1 cellular context compared by ENCODE assay signal in the genomic region with DNA sequence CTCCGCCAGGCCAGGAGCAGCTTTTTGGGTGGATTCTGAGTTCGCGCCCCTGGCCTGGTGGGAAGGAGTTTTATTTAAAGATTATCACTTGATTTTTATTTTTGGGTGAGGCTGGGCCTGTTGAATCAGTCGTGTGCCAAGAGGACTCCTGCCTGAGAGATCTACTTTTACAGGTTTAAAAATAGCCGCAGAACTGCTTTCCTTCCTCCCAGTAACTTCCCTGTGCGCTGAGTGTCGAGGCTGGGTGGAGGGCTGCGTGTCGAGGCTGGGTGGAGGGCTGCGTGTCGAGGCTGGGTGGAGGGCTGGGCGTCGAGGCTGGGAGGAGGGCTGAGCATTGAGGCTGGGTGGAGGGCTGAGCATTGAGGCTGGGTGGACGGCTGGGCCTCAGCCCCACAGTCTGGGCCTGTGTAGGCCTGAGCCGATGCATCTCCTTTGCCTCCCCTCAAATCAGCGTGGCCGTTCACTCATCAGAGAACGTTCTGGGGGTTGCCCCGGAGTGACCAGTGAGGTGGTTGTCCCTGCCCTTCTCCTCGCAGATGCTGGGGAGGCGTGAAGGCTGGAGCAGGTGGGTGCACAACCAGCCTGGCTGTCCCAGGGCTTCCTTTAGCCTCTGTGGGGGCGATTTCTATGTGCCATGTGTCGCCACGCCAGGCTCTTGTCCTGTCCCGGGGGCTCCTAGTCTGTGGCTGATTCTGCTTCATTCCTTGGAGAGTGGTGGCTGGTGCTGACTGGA.
TF ChIP-seq lines count a peak whose summit lies in the region.

No MANE protein-coding gene starts in this region.

TF ChIP-seq in liver, 16 proteins besides CTCF, POLR2A, EP300 and RAD21 (continued from another document):
- TF ChIP-seq RXRA (IDR thresholded peaks at IDR 0.05) (no peak), YY1 (IDR thresholded peaks at IDR 0.05) (no peak), NR2F2 (IDR thresholded peaks at IDR 0.05) (no peak), TAF1 (conservative IDR thresholded peaks at IDR 0.05) (no peak), HNF4A (conservative IDR thresholded peaks at IDR 0.05) (no peak), HNF4G (IDR thresholded peaks at IDR 0.05) (no peak), ATF3 (IDR thresholded peaks at IDR 0.05) (no peak), FOXA2 (IDR thresholded peaks at IDR 0.05) (no peak), EGR1 (IDR thresholded peaks at IDR 0.05; ENCODE audit: low read depth in 2 of 2) (no peak), FOXA1 (IDR thresholded peaks at IDR 0.05) (no peak)
